13 cellular contexts compared by ENCODE assay signal in genomic region chr1:228372183-228373003, GRCh38. TPM values are rescaled to one million over a fixed set of nuclear protein-coding genes. Genes with fewer than 3 reads are reported as not detected.
DNase-seq lines count a peak whose midpoint lies in the region; TF ChIP-seq lines count a peak whose summit lies in the region.
"Had no signal": no experiment of that assay in that cellular context is flagged by ENCODE, and none has a peak within 500 bp of the region (broad histone marks: within the 10 kb centered on the region; RNA-seq: fewer than 3 reads in every experiment).

No MANE protein-coding gene starts in this region.

- no peak for TF ChIP-seq RAD21 in Ishikawa (IDR thresholded peaks at IDR 0.05; ENCODE audit: low read depth)

- no peaks in the 10 kb centered on the region for H3K36me3 ChIP-seq in transverse colon

- intact Hi-C loops in transverse colon (cut with DNase I; ENCODE audit: low total_unique reads): no loop called here

- H3K27me3 Mint-ChIP-seq in chondrocyte (ENCODE audit: low read depth): no peaks in the 10 kb centered on the region
- H3K27me3 Mint-ChIP-seq: CD8-positive, alpha-beta memory T cell; naive thymus-derived CD4-positive, alpha-beta T cell; T-cell had no signal

- no peaks in the 10 kb centered on the region for H3K9me3 Mint-ChIP-seq in chondrocyte (ENCODE audit: low read depth)
- H3K9me3 Mint-ChIP-seq: CD8-positive, alpha-beta memory T cell; naive thymus-derived CD4-positive, alpha-beta T cell; T-cell had no signal

- peaks cover 0 to 11% (median 3%) of the 10 kb centered on the region in 4 donors for H3K4me1 ChIP-seq in transverse colon

- WGBS in transverse colon (ENCODE audit: low coverage in 1 of 2), 2 donors: 41% methylated on average over 26 of the region's 34 CpGs; no CpG with 5 or more reads in 1 of the 2 donors

- H3K27ac Mint-ChIP-seq in chondrocyte (ENCODE audit: unreplicated experiment): no peak overlapping the region
- H3K27ac Mint-ChIP-seq: CD8-positive, alpha-beta memory T cell; naive thymus-derived CD4-positive, alpha-beta T cell; T-cell had no signal

- no peaks in the 10 kb centered on the region for H3K4me1 Mint-ChIP-seq in chondrocyte (ENCODE audit: low read depth)
- H3K4me1 Mint-ChIP-seq: T-cell had no signal

- H3K27ac ChIP-seq in transverse colon: no peak overlapping the region

- TF ChIP-seq CTCF in chondrocyte (IDR thresholded peaks at IDR 0.05): no peak
- no peak for TF ChIP-seq CTCF in transverse colon (IDR thresholded peaks at IDR 0.05)

- in situ Hi-C loops in transverse colon (cut with MboI; ENCODE audit: low pct_ligation_motif_present in 1 of 4, low pct_unique_long_range_greater_than_20kb in 1 of 4, low sequenced_read_pairs in 3 of 4): no loop called here

- H3K4me3 ChIP-seq in transverse colon: no peak overlapping the region
- H3K4me3 ChIP-seq: smooth muscle cell had no signal

- H3K36me3 Mint-ChIP-seq in chondrocyte (ENCODE audit: low read depth): no peaks in the 10 kb centered on the region
- H3K36me3 Mint-ChIP-seq: CD8-positive, alpha-beta memory T cell; T-cell had no signal

- peak; percentile 91 for DNase-seq in chondrocyte (ENCODE audit: low spot score)
- peak; percentile 90 for DNase-seq in left kidney (ENCODE audit: low read depth, low spot score)
- peak; percentile 31 for DNase-seq in transverse colon
- DNase-seq in DMS 273 (lab: John Stamatoyannopoulos, UW; ENCODE audit: unreplicated experiment): no peak
- DNase-seq in inferior parietal cortex (ENCODE audit: extremely low spot score): no peak
- DNase-seq in DMS114 treated with DMSO at 0.1 percent for 48 hours (lab: John Stamatoyannopoulos, UW; ENCODE audit: unreplicated experiment): no peak
- DNase-seq: CD8-positive, alpha-beta memory T cell; naive thymus-derived CD4-positive, alpha-beta T cell; NCI-H2029; T-cell had no signal

- peaks cover 28% of the 10 kb centered on the region for H3K27me3 ChIP-seq in transverse colon

- TF ChIP-seq POLR2A in transverse colon (IDR thresholded peaks at IDR 0.05): no peak

- H3K4me3 Mint-ChIP-seq in chondrocyte (ENCODE audit: unreplicated experiment): no peak overlapping the region
- H3K4me3 Mint-ChIP-seq: CD8-positive, alpha-beta memory T cell; naive thymus-derived CD4-positive, alpha-beta T cell; T-cell had no signal

- no peaks in the 10 kb centered on the region for H3K9me3 ChIP-seq in transverse colon

- TF ChIP-seq EP300 in Ishikawa (IDR thresholded peaks at IDR 0.05; ENCODE audit: borderline replicate concordance): no peak
- no peak for TF ChIP-seq EP300 in transverse colon (IDR thresholded peaks at IDR 0.05; ENCODE audit: low read depth)

TF ChIP-seq in Ishikawa, 13 proteins besides CTCF, POLR2A, EP300 and RAD21:
- no peak for TF ChIP-seq TCF12 (IDR thresholded peaks at IDR 0.05; ENCODE audit: low read depth)
- TF ChIP-seq USF1 (IDR thresholded peaks at IDR 0.05): peak; percentile 74
- TF ChIP-seq TEAD4 (IDR thresholded peaks at IDR 0.05): no peak
- TF ChIP-seq FOXM1 (IDR thresholded peaks at IDR 0.05; ENCODE audit: borderline replicate concordance, low read depth): no peak
- TF ChIP-seq NFIC (IDR thresholded peaks at IDR 0.05): 0 out of 2 replicates have a peak, but pooled peaks have one; percentile 11
- TF ChIP-seq, protein P1, sequence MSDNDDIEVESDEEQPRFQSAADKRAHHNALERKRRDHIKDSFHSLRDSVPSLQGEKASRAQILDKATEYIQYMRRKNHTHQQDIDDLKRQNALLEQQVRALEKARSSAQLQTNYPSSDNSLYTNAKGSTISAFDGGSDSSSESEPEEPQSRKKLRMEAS (IDR thresholded peaks at IDR 0.05): peak; percentile 60
- no peak for TF ChIP-seq ZBTB7A (IDR thresholded peaks at IDR 0.05; ENCODE audit: low read depth)
- TF ChIP-seq CEBPB (IDR thresholded peaks at IDR 0.05): no peak
- no peak for TF ChIP-seq REST (IDR thresholded peaks at IDR 0.05; ENCODE audit: low read depth)
- no peak for TF ChIP-seq TAF1 (IDR thresholded peaks at IDR 0.05; ENCODE audit: low read depth)
- TF ChIP-seq YY1 (IDR thresholded peaks at IDR 0.05; ENCODE audit: low read depth): no peak
- TF ChIP-seq EGR1 (IDR thresholded peaks at IDR 0.05): no peak
- no peak for TF ChIP-seq CREB1 (IDR thresholded peaks at IDR 0.05; ENCODE audit: low read depth)

RNA-seq across cellular contexts. Expression of gene TRIM11, which starts 34.2 kb away (rescaled TPM):
- total RNA-seq in chondrocyte (16.0 to 22.4 TPM (median 20.0 TPM) in 3 replicates), transverse colon (100 to 1,000 TPM in 1 of 4 donors, 10 to 100 TPM in 3; 27.2 to 125 (median 48.6) TPM)

RNA-seq across cellular contexts. Expression of gene TRIM17, which starts 44.3 kb away (rescaled TPM):
- total RNA-seq in chondrocyte: 0.28 to 0.35 TPM in 2 of 3 replicates, not detected in the other
- not detected for total RNA-seq in transverse colon
- total RNA-seq: LHCN-M2 had no signal

Comparison
In these comparisons a context has a peak if more than half of its experiments do, and no peak if none do; other contexts are left out.
1. DNase-seq: peak in chondrocyte (single experiment), left kidney (single experiment) and transverse colon (single experiment); none in DMS 273 (single experiment), inferior parietal cortex (single experiment) and DMS114 treated with DMSO at 0.1 percent for 48 hours (single experiment).